In the genomic region with DNA sequence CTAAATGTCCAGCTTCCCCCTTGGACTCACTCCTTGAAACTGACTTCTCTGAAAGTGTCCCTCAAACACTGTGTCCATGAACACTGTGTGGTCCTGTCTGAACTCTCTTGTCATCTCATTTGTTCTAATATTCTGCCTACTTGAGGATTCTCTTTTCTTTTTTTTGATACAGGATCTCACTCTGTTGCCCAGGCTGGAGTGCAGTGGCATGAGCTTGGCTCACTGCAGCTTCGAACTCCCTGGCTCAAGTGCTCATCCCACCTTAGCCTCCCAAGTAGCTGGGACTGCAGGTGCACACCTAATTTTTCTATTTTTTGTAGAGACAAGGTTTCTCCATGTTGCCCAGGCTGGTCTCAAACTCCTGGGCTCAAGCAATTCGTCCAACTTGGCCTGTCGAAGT, we compare ENCODE assay signal across 1 cellular context.
TF ChIP-seq lines count a peak whose summit lies in the region.

No MANE protein-coding gene starts in this region.

TF ChIP-seq in H1, 55 proteins besides CTCF, POLR2A, EP300 and RAD21:
- TF ChIP-seq, protein P1, sequence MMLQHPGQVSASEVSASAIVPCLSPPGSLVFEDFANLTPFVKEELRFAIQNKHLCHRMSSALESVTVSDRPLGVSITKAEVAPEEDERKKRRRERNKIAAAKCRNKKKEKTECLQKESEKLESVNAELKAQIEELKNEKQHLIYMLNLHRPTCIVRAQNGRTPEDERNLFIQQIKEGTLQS (IDR thresholded peaks at IDR 0.05; ENCODE audit: insufficient read depth, low read depth, low read length): no peak
- TF ChIP-seq BCL11A (IDR thresholded peaks at IDR 0.05; ENCODE audit: low read depth in 2 of 2, low read length in 2 of 2): no peak
- TF ChIP-seq POU5F1 (IDR thresholded peaks at IDR 0.05; ENCODE audit: low read depth, low read length): no peak
- TF ChIP-seq CHD1 (IDR thresholded peaks at IDR 0.05; ENCODE audit: low read depth, low read length): no peak
- TF ChIP-seq JUN (IDR thresholded peaks at IDR 0.05; ENCODE audit: low read depth, low read length): no peak
- no peak for TF ChIP-seq RBBP5 (IDR thresholded peaks at IDR 0.05; ENCODE audit: borderline replicate concordance, low read depth, low read length)
- no peak for TF ChIP-seq GTF2F1 (IDR thresholded peaks at IDR 0.05; ENCODE audit: borderline replicate concordance, low read depth, low read length)
- no peak for TF ChIP-seq SRF (IDR thresholded peaks at IDR 0.05; ENCODE audit: low read depth, low read length)
- TF ChIP-seq SP2 (IDR thresholded peaks at IDR 0.05; ENCODE audit: low read length): no peak
- no peak for TF ChIP-seq BACH1 (IDR thresholded peaks at IDR 0.05; ENCODE audit: low read length)
- no peak for TF ChIP-seq MAFK (IDR thresholded peaks at IDR 0.05; ENCODE audit: low read depth, low read length)
- TF ChIP-seq, protein P2, sequence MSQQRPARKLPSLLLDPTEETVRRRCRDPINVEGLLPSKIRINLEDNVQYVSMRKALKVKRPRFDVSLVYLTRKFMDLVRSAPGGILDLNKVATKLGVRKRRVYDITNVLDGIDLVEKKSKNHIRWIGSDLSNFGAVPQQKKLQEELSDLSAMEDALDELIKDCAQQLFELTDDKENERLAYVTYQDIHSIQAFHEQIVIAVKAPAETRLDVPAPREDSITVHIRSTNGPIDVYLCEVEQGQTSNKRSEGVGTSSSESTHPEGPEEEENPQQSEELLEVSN (IDR thresholded peaks at IDR 0.05): no peak
- TF ChIP-seq BRCA1 (IDR thresholded peaks at IDR 0.05; ENCODE audit: low read depth, low read length): no peak
- TF ChIP-seq SP1 (IDR thresholded peaks at IDR 0.05; ENCODE audit: low read depth, low read length): no peak
- TF ChIP-seq SAP30 (IDR thresholded peaks at IDR 0.05; ENCODE audit: insufficient read depth, insufficient replicate concordance, low read length): no peak
- TF ChIP-seq KDM4A (IDR thresholded peaks at IDR 0.05; ENCODE audit: low read depth, low read length, severe bottlenecking): no peak
